In the genomic region with DNA sequence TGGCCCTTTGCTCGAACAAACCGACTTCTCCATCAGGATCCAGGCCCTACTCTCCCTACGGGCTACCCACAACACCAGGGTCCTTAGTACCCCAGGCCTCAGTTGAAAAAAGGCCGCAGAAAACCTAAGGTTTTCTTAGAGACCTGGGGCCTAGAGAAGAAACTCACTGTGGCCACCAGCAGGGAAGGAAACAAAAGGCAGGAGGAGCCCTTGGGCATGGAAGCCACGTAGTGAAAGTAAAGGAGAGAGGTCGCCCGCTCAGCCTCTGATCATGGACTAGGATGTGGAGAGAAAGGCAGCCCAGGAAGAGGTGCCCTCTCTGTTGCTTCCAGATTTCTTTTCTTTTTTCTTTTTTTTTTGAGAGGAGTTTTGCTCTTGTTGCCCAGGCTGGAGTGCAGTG, we compare ENCODE assay signal across 18 cellular contexts. TPM values are rescaled to one million over a fixed set of nuclear protein-coding genes. Genes with fewer than 3 reads are reported as not detected.
A peak's percentile ranks its signal among the peaks of the same experiment; 100 is the strongest.
DNase-seq lines count a peak whose midpoint lies in the region; ATAC-seq, FAIRE-seq and TF ChIP-seq lines count a peak whose summit lies in the region.
"Had no signal": no experiment of that assay in that cellular context is flagged by ENCODE, and none has a peak within 500 bp of the region (broad histone marks: within the 10 kb centered on the region; RNA-seq: fewer than 3 reads in every experiment).

No MANE protein-coding gene starts in this region.

- no peak for TF ChIP-seq RAD21 in HepG2 (CRISPR knock-in tag; IDR thresholded peaks at IDR 0.05)

- peaks cover 38% of the 10 kb centered on the region for H3K4me1 ChIP-seq in HepG2 (ENCODE audit: insufficient read depth, low read length)
- H3K4me1 ChIP-seq in right lobe of liver = no peaks in the 10 kb centered on the region
- H3K4me1 ChIP-seq in neural progenitor cell = peaks cover 37% of the 10 kb centered on the region

- peaks cover 15% of the 10 kb centered on the region for H3K27me3 Mint-ChIP-seq in neural progenitor cell (ENCODE audit: insufficient read depth, low read depth)

- POLR2A ChIA-PET in HepG2 (lab: Yijun Ruan, JAX) = no interaction called here

- 20% methylated on average over 7 of the region's 7 CpGs for WGBS in HepG2 (ENCODE audit: low lambda C conversion rate)
- WGBS in right lobe of liver (ENCODE audit: insufficient coverage, low coverage, low lambda C conversion rate, missing lambda C conversion rate) = 96% methylated on average over 7 of the region's 7 CpGs

- H3K4me2 ChIP-seq in HepG2 (ENCODE audit: low read depth, low read length) (peak overlapping the region; percentile 52; the same call in 1 of the 2 replicates), neural progenitor cell (no peak overlapping the region)
- H3K4me2 ChIP-seq: BLaER1 had no signal

- TF ChIP-seq POLR2A in HepG2 (IDR thresholded peaks at IDR 0.05; ENCODE audit: insufficient read depth in 1 of 2, low read depth in 2 of 2, low read length in 2 of 2) (no peak), right lobe of liver (IDR thresholded peaks at IDR 0.05) (no peak)

- CTCF ChIA-PET in HepG2 (lab: Yijun Ruan, JAX; ENCODE audit: low intra/inter-chr PET ratio, low total read pairs) = interaction anchor here (0.8 kb wide), 1 partner anchor 43 kb away, joined by 3 read pairs; no protein-coding TSS in a partner anchor

- no peaks in the 10 kb centered on the region for H3K36me3 Mint-ChIP-seq in neural progenitor cell
- H3K36me3 Mint-ChIP-seq: CD8-positive, alpha-beta T cell had no signal

- peak overlapping the region in 1 of 3 experiments; percentile 47; a peak in 2 of 6 replicates for H3K4me3 ChIP-seq in HepG2 (replicated peaks in 1 of 3; ENCODE audit: insufficient read depth in 1 of 3, low read depth in 2 of 3, low read length in 3 of 3)
- no peak overlapping the region for H3K4me3 ChIP-seq in right lobe of liver
- no peak overlapping the region for H3K4me3 ChIP-seq in brain microvascular endothelial cell (ENCODE audit: low read depth, low read length)
- no peak overlapping the region for H3K4me3 ChIP-seq in neural progenitor cell
- H3K4me3 ChIP-seq: BLaER1 had no signal

- intact Hi-C loops in HepG2 (cut with micrococcal nuclease; ENCODE audit: unreplicated experiment) (no loop called here), right lobe of liver (cut with DNase I) (no loop called here)

- H3K4me1 Mint-ChIP-seq in neural progenitor cell = peaks cover 64% of the 10 kb centered on the region
- H3K4me1 Mint-ChIP-seq: IgD-negative memory B cell had no signal

- no TSS peak for BruUV-seq in HepG2 (replicated peaks; lab: Mats Ljungman, UMichigan)

- FAIRE-seq in HepG2 (lab: Jason Lieb, UNC) = no peak
- FAIRE-seq: GM12891, H1, HTR-8/SVneo had no signal

- H3K4me3 Mint-ChIP-seq in neural progenitor cell = peak overlapping the region; percentile 13
- H3K4me3 Mint-ChIP-seq: CD8-positive, alpha-beta T cell; IgD-negative memory B cell had no signal

- no peaks in the 10 kb centered on the region for H3K36me3 ChIP-seq in HepG2 (replicated peaks in 1 of 2; ENCODE audit: control insufficient read depth in 1 of 2, insufficient read depth in 2 of 2, low read length in 2 of 2)
- H3K36me3 ChIP-seq in right lobe of liver = no peaks in the 10 kb centered on the region
- no peaks in the 10 kb centered on the region for H3K36me3 ChIP-seq in brain microvascular endothelial cell (replicated peaks)
- no peaks in the 10 kb centered on the region for H3K36me3 ChIP-seq in neural progenitor cell
- H3K36me3 ChIP-seq: BLaER1 had no signal

- H3K79me2 ChIP-seq in HepG2 (ENCODE audit: insufficient read depth, low read length) = no peaks in the 10 kb centered on the region
- no peaks in the 10 kb centered on the region for H3K79me2 ChIP-seq in neural progenitor cell (ENCODE audit: low read depth)

- ATAC-seq in HepG2 = peak; percentile 22; the same call in 2 of the 3 replicates
- no peak for ATAC-seq in right lobe of liver
- no peak for ATAC-seq in GM19397 (IDR thresholded peaks at IDR 0.05; ENCODE audit: unreplicated experiment)
- no peak for ATAC-seq in GM19324 (IDR thresholded peaks at IDR 0.05; ENCODE audit: low FRiP score, unreplicated experiment)
- ATAC-seq: CD8-positive, alpha-beta T cell had no signal

- peaks cover 15% of the 10 kb centered on the region for H3F3A ChIP-seq in neural progenitor cell (ENCODE audit: low read depth)

- H3K27ac ChIP-seq in HepG2 (ENCODE audit: extremely low read length, insufficient read depth, low read length) (no peak overlapping the region), right lobe of liver (no peak overlapping the region), brain microvascular endothelial cell (no peak overlapping the region), neural progenitor cell (no peak overlapping the region)
- H3K27ac ChIP-seq: BLaER1 had no signal

- H3K27me3 ChIP-seq in HepG2 (ENCODE audit: control insufficient read depth in 1 of 2, insufficient read depth in 2 of 2, low read length in 2 of 2) (peaks cover 4 to 44% of the 10 kb centered on the region in 2 experiments; a peak in 4 of 5 replicates), right lobe of liver (no peaks in the 10 kb centered on the region), brain microvascular endothelial cell (replicated peaks) (peaks cover 13% of the 10 kb centered on the region), neural progenitor cell (peaks cover 20% of the 10 kb centered on the region)
- H3K27me3 ChIP-seq: BLaER1 had no signal

- H3K9me3 Mint-ChIP-seq in neural progenitor cell = no peaks in the 10 kb centered on the region
- H3K9me3 Mint-ChIP-seq: CD8-positive, alpha-beta T cell; IgD-negative memory B cell had no signal

- H2AFZ ChIP-seq in HepG2 (ENCODE audit: low read length) (no peak overlapping the region), neural progenitor cell (replicated peaks) (peak overlapping the region; percentile 72)

- TF ChIP-seq EP300 in HepG2 (IDR thresholded peaks at IDR 0.05; ENCODE audit: low read depth in 2 of 2, low read length in 2 of 2) = no peak
- TF ChIP-seq EP300 in HepG2 (CRISPR knock-in tag; IDR thresholded peaks at IDR 0.05; ENCODE audit: borderline replicate concordance) = no peak

- H3K9ac ChIP-seq in HepG2 (ENCODE audit: insufficient read depth, low read depth, low read length) = no peak overlapping the region
- H3K9ac ChIP-seq in neural progenitor cell = no peak overlapping the region
- H3K9ac ChIP-seq: BLaER1 had no signal

- H3K9me3 ChIP-seq in HepG2 (ENCODE audit: low read length) = no peaks in the 10 kb centered on the region
- H3K9me3 ChIP-seq in right lobe of liver = no peaks in the 10 kb centered on the region
- H3K9me3 ChIP-seq in neural progenitor cell (ENCODE audit: low read depth) = no peaks in the 10 kb centered on the region
- H3K9me3 ChIP-seq: BLaER1 had no signal

- H4K20me1 ChIP-seq in HepG2 (ENCODE audit: insufficient read depth, low read length) = no peaks in the 10 kb centered on the region
- H4K20me1 ChIP-seq in neural progenitor cell (ENCODE audit: low read depth) = no peaks in the 10 kb centered on the region
- H4K20me1 ChIP-seq: BLaER1 had no signal

- TF ChIP-seq CTCF in HepG2 (CRISPR knock-in tag; IDR thresholded peaks at IDR 0.05) (peak; percentile 33; the same call in 1 of the 2 replicates), right lobe of liver (IDR thresholded peaks at IDR 0.05) (no peak), brain microvascular endothelial cell (IDR thresholded peaks at IDR 0.05; ENCODE audit: low read depth, low read length, missing control alignments) (peak; percentile 7), neural progenitor cell (IDR thresholded peaks at IDR 0.05) (no peak)

- no peak for DNase-seq in HepG2 (ENCODE audit: low spot score)
- no peak for DNase-seq in right lobe of liver
- DNase-seq in brain microvascular endothelial cell = no peak
- DNase-seq in neural progenitor cell (ENCODE audit: low spot score) = no peak
- DNase-seq in NCI-H2107 (lab: John Stamatoyannopoulos, UW) = no peak
- DNase-seq: 8988T; Calu3; CD8-positive, alpha-beta T cell; DMS79 treated with DMSO at 0.1 percent for 48 hours; HCEC 1CT; KBM-7 had no signal

- in situ Hi-C loops in HepG2 (cut with HindIII; ENCODE audit: extremely low pct_ligation_motif_present, low pct_unique_long_range_greater_than_20kb) (no loop called here), brain microvascular endothelial cell (cut with HindIII; ENCODE audit: low pct_ligation_motif_present, low sequenced_read_pairs) (no loop called here)

- H3K27ac Mint-ChIP-seq in neural progenitor cell = no peak overlapping the region
- H3K27ac Mint-ChIP-seq: CD8-positive, alpha-beta T cell; IgD-negative memory B cell had no signal

TF ChIP-seq in HepG2, 621 proteins besides CTCF, POLR2A, EP300 and RAD21 (continues in another document):
- TF ChIP-seq GABPA (IDR thresholded peaks at IDR 0.05; ENCODE audit: low read depth, low read length) (no peak), GABPA (CRISPR knock-in tag; IDR thresholded peaks at IDR 0.05; ENCODE audit: low read depth) (no peak), IKZF1 (IDR thresholded peaks at IDR 0.05) (no peak), HNRNPK (IDR thresholded peaks at IDR 0.05; ENCODE audit: low read depth, low read length, poor library complexity, severe bottlenecking) (no peak), HCFC1 (IDR thresholded peaks at IDR 0.05; ENCODE audit: low read depth, low read length) (no peak)

RNA-seq across cellular contexts. Expression of a gene that starts 31.5 kb away (rescaled TPM):
- not detected in 2 replicates for total RNA-seq in HepG2 (2016; rRNA removed; fragmentation: Illumina TruSeq; extraction: Trizol)
- total RNA-seq in HepG2 (2016; cell fraction: cytosol; rRNA removed; fragmentation: Illumina TruSeq; extraction: Trizol; ENCODE audit: low read depth) = not detected in 2 replicates
- not detected in 2 replicates for total RNA-seq in HepG2 (2016; cell fraction: insoluble cytoplasmic fraction; rRNA removed; fragmentation: Illumina TruSeq; extraction: Trizol)
- total RNA-seq in HepG2 (2016; cell fraction: membrane; rRNA removed; fragmentation: Illumina TruSeq; extraction: Trizol) = not detected in 2 replicates
- total RNA-seq in HepG2 (2016; cell fraction: nucleus; rRNA removed; fragmentation: Illumina TruSeq; extraction: Trizol) = not detected in 2 replicates
- polyA plus RNA-seq in HepG2 (2011; rRNA removed) = 0.10 and 0.16 TPM in 2 replicates
- polyA plus RNA-seq in HepG2 (2011; cell fraction: cytosol; rRNA removed) = 0.15 TPM in 1 of 2 replicates, not detected in the other
- polyA plus RNA-seq in HepG2 (2011; cell fraction: nucleus; rRNA removed) = 0.36 and 0.40 TPM in 2 replicates
- polyA plus RNA-seq in HepG2 (2012) = 0.05 and 0.16 TPM in 2 replicates
- polyA plus RNA-seq in HepG2 (2016; cell fraction: cytosol; fragmentation: Illumina TruSeq; extraction: Trizol; ENCODE audit: low read depth) = not detected in 2 replicates
- not detected in 2 replicates for polyA plus RNA-seq in HepG2 (2016; cell fraction: insoluble cytoplasmic fraction; fragmentation: Illumina TruSeq; extraction: Trizol; ENCODE audit: low read depth)
- polyA plus RNA-seq in HepG2 (2016; cell fraction: membrane; fragmentation: Illumina TruSeq; extraction: Trizol; ENCODE audit: low read depth) = not detected in 2 replicates
- polyA plus RNA-seq in HepG2 (2016; cell fraction: nucleus; fragmentation: Illumina TruSeq; extraction: Trizol; ENCODE audit: insufficient read depth, low read depth) = not detected in 2 replicates
- 0.26 TPM in 1 of 2 replicates, not detected in the other for polyA minus RNA-seq in HepG2 (2011; rRNA and poly(A)+ RNA removed; ENCODE audit: low replicate concordance)
- polyA minus RNA-seq in HepG2 (2011; cell fraction: cytosol; rRNA and poly(A)+ RNA removed) = not detected in 2 replicates
- polyA minus RNA-seq in HepG2 (2011; cell fraction: nucleus; rRNA and poly(A)+ RNA removed) = not detected in 2 replicates
- under 1 TPM; 0.12 to 0.84 (median 0.23) TPM for total RNA-seq in right lobe of liver
- total RNA-seq in neural progenitor cell (ENCODE audit: low replicate concordance) = 0.56 TPM in 1 of 2 replicates, not detected in the other
- total RNA-seq: Calu3 had no signal

Comparison
In these comparisons a context has a peak if more than half of its experiments do, and no peak if none do; other contexts are left out.
1. CTCF ChIP-seq: peak in HepG2 (single experiment) and brain microvascular endothelial cell (single experiment); none in right lobe of liver (0 of 4) and neural progenitor cell (single experiment).